9 cellular contexts compared by ENCODE assay signal in the genomic region with DNA sequence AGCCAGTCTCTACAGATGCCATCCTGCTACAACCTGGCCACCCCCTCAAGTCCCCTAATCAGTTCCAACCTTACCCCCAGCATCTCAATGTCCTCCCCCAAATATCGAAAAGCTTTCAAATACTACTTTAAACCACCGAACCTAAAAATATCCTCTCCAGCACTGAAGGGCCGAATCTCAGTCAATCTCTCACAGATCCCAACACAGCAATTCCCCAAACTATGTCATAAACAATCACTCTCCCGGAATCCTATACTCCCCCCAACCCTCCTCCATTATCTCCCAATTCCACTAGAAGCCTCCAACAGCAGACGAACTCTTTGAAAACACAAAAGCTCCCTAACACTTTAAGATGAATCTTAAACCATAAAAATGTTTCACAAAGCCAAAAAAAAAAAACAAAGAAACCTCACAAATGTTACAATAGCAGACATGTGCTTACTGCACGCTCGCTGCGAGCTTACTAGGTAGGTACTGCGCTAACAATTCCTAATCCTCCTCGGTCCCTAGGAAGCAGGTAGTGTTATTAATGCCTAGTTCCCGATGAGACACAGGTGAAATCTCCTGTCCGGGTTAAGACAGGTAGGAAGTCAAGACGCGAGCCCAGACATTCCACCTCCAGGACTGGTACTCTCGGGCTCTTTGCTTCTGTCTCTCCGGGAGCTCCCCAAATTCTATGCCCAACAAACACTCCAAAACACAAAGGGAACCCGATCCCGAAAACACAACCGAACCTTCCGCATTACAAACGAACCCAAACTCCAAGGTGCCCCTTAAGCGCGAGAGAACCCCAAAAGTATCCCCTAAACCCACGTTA. TPM values are rescaled to one million over a fixed set of nuclear protein-coding genes. Genes with fewer than 3 reads are reported as not detected.
DNase-seq lines count a peak whose midpoint lies in the region; TF ChIP-seq lines count a peak whose summit lies in the region.
"Had no signal": no experiment of that assay in that cellular context is flagged by ENCODE, and none has a peak within 500 bp of the region (broad histone marks: within the 10 kb centered on the region; RNA-seq: fewer than 3 reads in every experiment).

No MANE protein-coding gene starts in this region.

- peak overlapping the region; percentile 75 for H3K9ac ChIP-seq in MM.1S (ENCODE audit: low read length)

- peak overlapping the region; percentile 67 for H2AFZ ChIP-seq in MM.1S (ENCODE audit: low read length)

- intact Hi-C loops in activated T-helper 1 cell treated with anti-CD3 and anti-CD28 coated beads, Interleukin-12 subunit alpha, Interleukin-12 subunit beta, Interleukin-2, Interleukin-4 antibody, amounts not matched to agents 30 ng/mL and 10 ng/mL and 1 ng/mL, durations not matched to agents 14 hours and 24 hours and 36 hours (cut with micrococcal nuclease): loop anchor here (1.0 to 2.0 kb wide), 12 partner anchors 14 to 624 kb away; partner anchors contain the start of genes FBXO46, IRF2BP1, OPA3 and POLR1G
- intact Hi-C loops in ovary (cut with DNase I): loop anchor here in 2 of 4 donors (5.0 to 10.0 kb wide), 2 partner anchors 48 to 51 kb away; partner anchors contain the start of gene SIX5 (in 2 of the 2)

- H3K4me3 Mint-ChIP-seq in activated T-helper 1 cell treated with anti-CD3 and anti-CD28 coated beads, Interleukin-12 subunit alpha, Interleukin-12 subunit beta, Interleukin-2, Interleukin-4 antibody, amounts not matched to agents 30 ng/mL and 10 ng/mL and 1 ng/mL, durations not matched to agents 14 hours and 24 hours and 36 hours: peak overlapping the region; percentile 96

- DNase-seq in DMS79 treated with DMSO at 0.1 percent for 48 hours (lab: John Stamatoyannopoulos, UW) (peak; percentile 53), MM.1S (peak; percentile 30), foreskin melanocyte (peak; percentile 42), ovary (peak in 3 of 5 donors; percentile 21 to 41 (median 40)), NCI-H226 (no peak), retina (no peak), SIG-M5 treated with dmso at 0.1 percent for 504 hours (lab: John Stamatoyannopoulos, UW; ENCODE audit: unreplicated experiment) (no peak)
- peak; percentile 6 for DNase-seq in activated T-helper 1 cell treated with anti-CD3 and anti-CD28 coated beads, Interleukin-12 subunit alpha, Interleukin-12 subunit beta, Interleukin-2, Interleukin-4 antibody, amounts not matched to agents 30 ng/mL and 10 ng/mL and 1 ng/mL, durations not matched to agents 14 hours and 24 hours and 36 hours (ENCODE audit: low spot score)

- H3K4me1 Mint-ChIP-seq in activated T-helper 1 cell treated with anti-CD3 and anti-CD28 coated beads, Interleukin-12 subunit alpha, Interleukin-12 subunit beta, Interleukin-2, Interleukin-4 antibody, amounts not matched to agents 30 ng/mL and 10 ng/mL and 1 ng/mL, durations not matched to agents 14 hours and 24 hours and 36 hours (ENCODE audit: low read depth): peaks cover 40% of the 10 kb centered on the region

- H3K36me3 ChIP-seq in MM.1S (replicated peaks; ENCODE audit: insufficient read depth, low read length): no peaks in the 10 kb centered on the region
- no peaks in the 10 kb centered on the region for H3K36me3 ChIP-seq in ovary

- no peak for TF ChIP-seq POLR2A in ovary (IDR thresholded peaks at IDR 0.05)

- H3K27ac ChIP-seq in MM.1S (ENCODE audit: low read length): peak overlapping the region; percentile 40; the same call in 1 of the 2 replicates
- peak overlapping the region; percentile 39 to 74 for H3K27ac ChIP-seq in ovary

- H3K9me2 ChIP-seq in MM.1S (replicated peaks; ENCODE audit: insufficient read depth, low read length): no peaks in the 10 kb centered on the region

- H3K4me2 ChIP-seq in MM.1S (ENCODE audit: low read depth, low read length): peak overlapping the region; percentile 88

- peaks cover 20% of the 10 kb centered on the region for H3K36me3 Mint-ChIP-seq in activated T-helper 1 cell treated with anti-CD3 and anti-CD28 coated beads, Interleukin-12 subunit alpha, Interleukin-12 subunit beta, Interleukin-2, Interleukin-4 antibody, amounts not matched to agents 30 ng/mL and 10 ng/mL and 1 ng/mL, durations not matched to agents 14 hours and 24 hours and 36 hours (ENCODE audit: low read depth)

- peaks cover 10% of the 10 kb centered on the region; the same call in 1 of the 2 replicates for H3F3A ChIP-seq in MM.1S (ENCODE audit: insufficient read depth, low read length)

- H4K20me1 ChIP-seq in MM.1S (ENCODE audit: insufficient read depth, low read length): no peaks in the 10 kb centered on the region

- H3K27me3 Mint-ChIP-seq in activated T-helper 1 cell treated with anti-CD3 and anti-CD28 coated beads, Interleukin-12 subunit alpha, Interleukin-12 subunit beta, Interleukin-2, Interleukin-4 antibody, amounts not matched to agents 30 ng/mL and 10 ng/mL and 1 ng/mL, durations not matched to agents 14 hours and 24 hours and 36 hours (ENCODE audit: insufficient read depth): no peaks in the 10 kb centered on the region

- no peaks in the 10 kb centered on the region for H3K9me3 ChIP-seq in MM.1S (replicated peaks; ENCODE audit: insufficient read depth, low read length)
- no peaks in the 10 kb centered on the region for H3K9me3 ChIP-seq in ovary

- no peak for TF ChIP-seq EP300 in ovary (IDR thresholded peaks at IDR 0.05)

- H3K9me3 Mint-ChIP-seq in activated T-helper 1 cell treated with anti-CD3 and anti-CD28 coated beads, Interleukin-12 subunit alpha, Interleukin-12 subunit beta, Interleukin-2, Interleukin-4 antibody, amounts not matched to agents 30 ng/mL and 10 ng/mL and 1 ng/mL, durations not matched to agents 14 hours and 24 hours and 36 hours: no peaks in the 10 kb centered on the region

- TF ChIP-seq CTCF in MM.1S (IDR thresholded peaks at IDR 0.05; ENCODE audit: low read length): no peak
- no peak for TF ChIP-seq CTCF in ovary (IDR thresholded peaks at IDR 0.05)

- H3K4me3 ChIP-seq in MM.1S (ENCODE audit: low read length) (peak overlapping the region; percentile 78), ovary (peak overlapping the region; percentile 48)

- 0 to 1% (median 1%) methylated on average over 24 of the region's 24 CpGs for WGBS in ovary, 3 donors

- H3K79me2 ChIP-seq in MM.1S (ENCODE audit: low read length): peaks cover 69% of the 10 kb centered on the region

- peak overlapping the region; percentile 96 for H3K27ac Mint-ChIP-seq in activated T-helper 1 cell treated with anti-CD3 and anti-CD28 coated beads, Interleukin-12 subunit alpha, Interleukin-12 subunit beta, Interleukin-2, Interleukin-4 antibody, amounts not matched to agents 30 ng/mL and 10 ng/mL and 1 ng/mL, durations not matched to agents 14 hours and 24 hours and 36 hours

- H3K27me3 ChIP-seq in MM.1S (replicated peaks; ENCODE audit: insufficient read depth, low read length): no peaks in the 10 kb centered on the region
- H3K27me3 ChIP-seq in ovary: no peaks in the 10 kb centered on the region

- peaks cover 14% of the 10 kb centered on the region for H3K4me1 ChIP-seq in MM.1S (ENCODE audit: low read length)
- H3K4me1 ChIP-seq in ovary (ENCODE audit: insufficient read depth): peaks cover 7% of the 10 kb centered on the region

RNA-seq across cellular contexts. Expression of gene FBXO46, which starts 14.2 kb away (rescaled TPM):
- total RNA-seq in activated T-helper 1 cell treated with anti-CD3 and anti-CD28 coated beads, Interleukin-12 subunit alpha, Interleukin-12 subunit beta, Interleukin-2, Interleukin-4 antibody, amounts not matched to agents 30 ng/mL and 10 ng/mL and 1 ng/mL, durations not matched to agents 14 hours and 24 hours and 36 hours: 35.1 and 35.4 TPM in 2 replicates
- total RNA-seq in ovary: 10 to 100 TPM; 13.4 to 32.5 (median 22.4) TPM
- 10 to 100 TPM in 1 of 2 donors, 1 to 10 TPM in 1; 6.7 to 13.9 TPM for polyA plus RNA-seq in ovary

RNA-seq across cellular contexts. Expression of gene MEIOSIN, which starts 16.7 kb away (rescaled TPM):
- not detected in 2 replicates for total RNA-seq in activated T-helper 1 cell treated with anti-CD3 and anti-CD28 coated beads, Interleukin-12 subunit alpha, Interleukin-12 subunit beta, Interleukin-2, Interleukin-4 antibody, amounts not matched to agents 30 ng/mL and 10 ng/mL and 1 ng/mL, durations not matched to agents 14 hours and 24 hours and 36 hours
- total RNA-seq in ovary: not detected
- polyA plus RNA-seq in ovary: not detected
- total RNA-seq: RPMI7951 had no signal

RNA-seq across cellular contexts. Expression of gene QPCTL, which starts 24.1 kb away (rescaled TPM):
- 13.7 and 18.0 TPM in 2 replicates for total RNA-seq in activated T-helper 1 cell treated with anti-CD3 and anti-CD28 coated beads, Interleukin-12 subunit alpha, Interleukin-12 subunit beta, Interleukin-2, Interleukin-4 antibody, amounts not matched to agents 30 ng/mL and 10 ng/mL and 1 ng/mL, durations not matched to agents 14 hours and 24 hours and 36 hours
- 10 to 100 TPM in 1 of 7 donors, 1 to 10 TPM in 6; 4.2 to 15.3 (median 7.3) TPM for total RNA-seq in ovary
- 1 to 10 TPM; 3.2 to 6.8 TPM for polyA plus RNA-seq in ovary

RNA-seq across cellular contexts. Expression of gene SNRPD2, which starts 24.8 kb away (rescaled TPM):
- total RNA-seq in activated T-helper 1 cell treated with anti-CD3 and anti-CD28 coated beads, Interleukin-12 subunit alpha, Interleukin-12 subunit beta, Interleukin-2, Interleukin-4 antibody, amounts not matched to agents 30 ng/mL and 10 ng/mL and 1 ng/mL, durations not matched to agents 14 hours and 24 hours and 36 hours: 757 and 760 TPM in 2 replicates
- total RNA-seq in ovary: 100 to 1,000 TPM; 288 to 508 (median 382) TPM
- polyA plus RNA-seq in ovary: 100 to 1,000 TPM; 279 to 499 TPM

RNA-seq across cellular contexts. Expression of gene GIPR, which starts 48.5 kb away (rescaled TPM):
- 4.3 and 6.1 TPM in 2 replicates for total RNA-seq in activated T-helper 1 cell treated with anti-CD3 and anti-CD28 coated beads, Interleukin-12 subunit alpha, Interleukin-12 subunit beta, Interleukin-2, Interleukin-4 antibody, amounts not matched to agents 30 ng/mL and 10 ng/mL and 1 ng/mL, durations not matched to agents 14 hours and 24 hours and 36 hours
- total RNA-seq in ovary: 1 to 10 TPM in 1 of 7 donors, under 1 TPM in 3, not detected in 3; 0.20 to 1.6 (median 0.59) TPM
- under 1 TPM; 0.02 to 0.33 TPM for polyA plus RNA-seq in ovary
- total RNA-seq: RPMI7951 had no signal

Comparison
In these comparisons a context has a peak if more than half of its experiments do, and no peak if none do; other contexts are left out.
1. DNase-seq: peak in DMS79 treated with DMSO at 0.1 percent for 48 hours (single experiment), MM.1S (single experiment), activated T-helper 1 cell treated with anti-CD3 and anti-CD28 coated beads, Interleukin-12 subunit alpha, Interleukin-12 subunit beta, Interleukin-2, Interleukin-4 antibody, amounts not matched to agents 30 ng/mL and 10 ng/mL and 1 ng/mL, durations not matched to agents 14 hours and 24 hours and 36 hours (single experiment), foreskin melanocyte (single experiment) and ovary (3 of 5); none in NCI-H226 (single experiment), retina (single experiment) and SIG-M5 treated with dmso at 0.1 percent for 504 hours (single experiment).